9 cellular contexts compared by ENCODE assay signal in the genomic region with DNA sequence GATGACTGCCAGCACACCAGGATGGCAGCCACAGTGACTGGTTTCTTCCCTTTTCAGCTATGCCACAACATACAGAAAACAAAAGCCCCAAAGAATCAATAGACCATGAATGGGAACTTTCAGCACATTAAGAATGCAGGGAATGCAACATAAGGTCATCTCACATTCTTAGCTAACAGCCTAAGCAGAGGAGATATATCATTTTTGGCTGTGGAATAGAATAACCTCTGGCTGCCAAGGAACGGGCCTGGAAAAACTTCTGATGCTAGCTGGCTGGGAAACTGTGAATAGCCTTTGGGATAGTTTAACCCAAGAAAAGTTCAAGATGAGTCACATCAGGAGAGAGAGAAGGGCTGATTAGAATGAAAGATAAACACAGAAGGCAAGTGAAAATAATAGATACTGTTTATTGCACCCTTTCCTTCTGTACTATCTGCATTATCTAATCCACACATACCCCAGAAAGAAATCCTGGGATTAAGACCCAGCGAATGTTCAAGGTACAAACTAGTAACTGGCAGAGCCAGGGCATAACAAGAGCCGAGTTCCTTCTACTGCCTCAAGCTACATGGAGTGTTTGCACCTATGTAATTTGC.
A peak's percentile ranks its signal among the peaks of the same experiment; 100 is the strongest.
DNase-seq lines count a peak whose midpoint lies in the region; ATAC-seq, FAIRE-seq and TF ChIP-seq lines count a peak whose summit lies in the region.
"Had no signal": no experiment of that assay in that cellular context is flagged by ENCODE, and none has a peak within 500 bp of the region (broad histone marks: within the 10 kb centered on the region; RNA-seq: fewer than 3 reads in every experiment).

No MANE protein-coding gene starts in this region.

- no peaks in the 10 kb centered on the region for H3K36me3 ChIP-seq in fibroblast of lung (ENCODE audit: control insufficient read depth, insufficient read depth, low read length)
- H3K36me3 ChIP-seq in pancreas, result no peaks in the 10 kb centered on the region

- H3K27ac Mint-ChIP-seq in activated CD8-positive, alpha-beta T cell treated with anti-CD3 and anti-CD28 coated beads, Interleukin-2, amount 10 ng/mL, durations not matched to agents 7 days and 5 days, result no peak overlapping the region

- no peaks in the 10 kb centered on the region for H3K9me3 Mint-ChIP-seq in activated CD8-positive, alpha-beta T cell treated with anti-CD3 and anti-CD28 coated beads, Interleukin-2, amount 10 ng/mL, durations not matched to agents 7 days and 5 days (ENCODE audit: insufficient read depth)
- H3K9me3 Mint-ChIP-seq: activated T-cell treated with anti-CD3 and anti-CD28 coated beads, Interleukin-2, amount 50 U/mL, for 4 hours had no signal

- ATAC-seq in pancreas, result peak in 3 of 4 donors; percentile 34 to 63 (median 46)
- ATAC-seq in activated CD8-positive, alpha-beta T cell treated with anti-CD3 and anti-CD28 coated beads, Interleukin-2, amount 10 ng/mL, durations not matched to agents 7 days and 5 days, result no peak
- ATAC-seq: activated T-cell treated with anti-CD3 and anti-CD28 coated beads, Interleukin-2, amount 50 U/mL, for 4 hours had no signal

- H3K36me3 Mint-ChIP-seq in activated CD8-positive, alpha-beta T cell treated with anti-CD3 and anti-CD28 coated beads, Interleukin-2, amount 10 ng/mL, durations not matched to agents 7 days and 5 days (ENCODE audit: low read depth), result no peaks in the 10 kb centered on the region

- H3K9me3 ChIP-seq in fibroblast of lung (ENCODE audit: control insufficient read depth, insufficient read depth, low read depth, low read length) (no peaks in the 10 kb centered on the region), pancreas (no peaks in the 10 kb centered on the region)

- FAIRE-seq in pancreas (lab: Jason Lieb, UNC), result peak; percentile 66

- no peak overlapping the region for H3K4me3 ChIP-seq in fibroblast of lung (replicated peaks in 1 of 4; ENCODE audit: control extremely low read depth in 1 of 4, insufficient read depth in 1 of 4, low read depth in 3 of 4, low read length in 4 of 4)
- H3K4me3 ChIP-seq in pancreas, result no peak overlapping the region

- H4K20me1 ChIP-seq in fibroblast of lung (ENCODE audit: control insufficient read depth, extremely low read depth, insufficient read depth, low read length), result no peaks in the 10 kb centered on the region

- H3K4me3 Mint-ChIP-seq in activated CD8-positive, alpha-beta T cell treated with anti-CD3 and anti-CD28 coated beads, Interleukin-2, amount 10 ng/mL, durations not matched to agents 7 days and 5 days, result no peak overlapping the region
- H3K4me3 Mint-ChIP-seq: activated T-cell treated with anti-CD3 and anti-CD28 coated beads, Interleukin-2, amount 50 U/mL, for 4 hours had no signal

- no peaks in the 10 kb centered on the region for H3K27me3 Mint-ChIP-seq in activated CD8-positive, alpha-beta T cell treated with anti-CD3 and anti-CD28 coated beads, Interleukin-2, amount 10 ng/mL, durations not matched to agents 7 days and 5 days (ENCODE audit: low read depth)

- H3K4me1 Mint-ChIP-seq in activated CD8-positive, alpha-beta T cell treated with anti-CD3 and anti-CD28 coated beads, Interleukin-2, amount 10 ng/mL, durations not matched to agents 7 days and 5 days (ENCODE audit: low read depth), result no peaks in the 10 kb centered on the region

- TF ChIP-seq CTCF in fibroblast of lung (conservative IDR thresholded peaks at IDR 0.05 in 1 of 2, IDR thresholded peaks at IDR 0.05 in 1 of 2; ENCODE audit: low read depth in 1 of 2, low read length in 2 of 2) (no peak), pancreas (IDR thresholded peaks at IDR 0.05) (no peak), GM10248 (IDR thresholded peaks at IDR 0.05; ENCODE audit: control extremely low read depth, extremely low read depth, low read depth, missing control alignments) (no peak)

- intact Hi-C loops in pancreas (cut with DNase I), result no loop called here

- 61 to 72% methylated on average over 3 of the region's 3 CpGs for WGBS in pancreas, 2 donors

- H3K9ac ChIP-seq in fibroblast of lung (ENCODE audit: insufficient read depth, low read length), result no peak overlapping the region

- CTCF ChIA-PET in activated CD8-positive, alpha-beta T cell treated with anti-CD3 and anti-CD28 coated beads, Interleukin-2, amount 10 ng/mL, durations not matched to agents 7 days and 5 days (lab: Charles Lee), result no interaction called here
- CTCF ChIA-PET in GM10248 (lab: Yijun Ruan, JAX), result interaction anchor here (1.1 kb wide), 1 partner anchor 10 kb away, joined by 3 read pairs; no protein-coding TSS in a partner anchor

- peak overlapping the region; percentile 7 for H3K4me2 ChIP-seq in fibroblast of lung (ENCODE audit: extremely low read depth, insufficient read depth, low read length)

- DNase-seq in GM03348 (ENCODE audit: low spot score) (peak; percentile 80), RPMI7951 (ENCODE audit: low read depth) (peak; percentile 93), fibroblast of lung (ENCODE audit: low read depth in 2 of 2) (peak; percentile 91 to 99), pancreas (no peak), germinal center (ENCODE audit: low spot score) (no peak), NCI-H526 (lab: John Stamatoyannopoulos, UW) (no peak), GM10248 (ENCODE audit: extremely low spot score) (no peak)
- DNase-seq in activated CD8-positive, alpha-beta T cell treated with anti-CD3 and anti-CD28 coated beads, Interleukin-2, amount 10 ng/mL, durations not matched to agents 7 days and 5 days, result no peak
- DNase-seq: activated T-cell treated with anti-CD3 and anti-CD28 coated beads, Interleukin-2, amount 50 U/mL, for 4 hours had no signal

- H3K79me2 ChIP-seq in fibroblast of lung (ENCODE audit: control insufficient read depth, insufficient read depth, low read length), result no peaks in the 10 kb centered on the region

- no peak overlapping the region for H2AFZ ChIP-seq in fibroblast of lung (ENCODE audit: low read length)

- H3K4me1 ChIP-seq in fibroblast of lung (ENCODE audit: control insufficient read depth, extremely low read depth, insufficient read depth, low read length) (peaks cover 6% of the 10 kb centered on the region), pancreas (no peaks in the 10 kb centered on the region)

- H3K27me3 ChIP-seq in fibroblast of lung (ENCODE audit: control insufficient read depth, insufficient read depth, low read length) (no peaks in the 10 kb centered on the region), pancreas (no peaks in the 10 kb centered on the region)

- POLR2A ChIA-PET in activated CD8-positive, alpha-beta T cell treated with anti-CD3 and anti-CD28 coated beads, Interleukin-2, amount 10 ng/mL, durations not matched to agents 7 days and 5 days (lab: Charles Lee), result no interaction called here
- POLR2A ChIA-PET in GM10248 (lab: Yijun Ruan, JAX), result no interaction called here

- H3K27ac ChIP-seq in fibroblast of lung (ENCODE audit: insufficient read depth, low read length), result peak overlapping the region; percentile 31
- H3K27ac ChIP-seq in pancreas, result no peak overlapping the region

Comparison
In these comparisons a context has a peak if more than half of its experiments do, and no peak if none do; other contexts are left out.
1. DNase-seq: peak in GM03348 (single experiment), RPMI7951 (single experiment) and fibroblast of lung (2 of 2); none in pancreas (0 of 6), germinal center (single experiment), activated CD8-positive, alpha-beta T cell treated with anti-CD3 and anti-CD28 coated beads, Interleukin-2, amount 10 ng/mL, durations not matched to agents 7 days and 5 days (single experiment), NCI-H526 (0 of 2) and GM10248 (single experiment).